In genomic region chr1:184986250-184986649, GRCh38 we compare ENCODE assay signal across 11 cellular contexts. TPM values are rescaled to one million over a fixed set of nuclear protein-coding genes. Genes with fewer than 3 reads are reported as not detected.
DNase-seq lines count a peak whose midpoint lies in the region; ATAC-seq and TF ChIP-seq lines count a peak whose summit lies in the region.
"Had no signal": no experiment of that assay in that cellular context is flagged by ENCODE, and none has a peak within 500 bp of the region (broad histone marks: within the 10 kb centered on the region; RNA-seq: fewer than 3 reads in every experiment).

No MANE protein-coding gene starts in this region.

- no peak overlapping the region for H3K4me3 Mint-ChIP-seq in naive thymus-derived CD8-positive, alpha-beta T cell
- no peak overlapping the region for H3K4me3 Mint-ChIP-seq in type B pancreatic cell
- H3K4me3 Mint-ChIP-seq: activated naive CD4-positive, alpha-beta T cell treated with anti-CD3 and anti-CD28 coated beads for 36 hours; stimulated activated effector memory CD8-positive, alpha-beta T cell treated with anti-CD3 and anti-CD28 coated beads, Interleukin-12 subunit alpha, Interleukin-12 subunit beta, amount 100 ng/mL, for 72 hours had no signal

- DNase-seq in NCI-H345 (lab: John Stamatoyannopoulos, UW), result peak; percentile 24
- no peak for DNase-seq in NCI-H345 treated with DMSO at 0.1 percent for 48 hours (lab: John Stamatoyannopoulos, UW; ENCODE audit: unreplicated experiment)
- peak; percentile 82 for DNase-seq in NCI-H526 treated with DMSO at 0.1 percent for 48 hours (lab: John Stamatoyannopoulos, UW)
- DNase-seq in dermis blood vessel endothelial cell, result peak; percentile 28
- DNase-seq in renal cortical epithelial cell (ENCODE audit: low read depth), result peak; percentile 63
- no peak for DNase-seq in naive thymus-derived CD8-positive, alpha-beta T cell
- DNase-seq in type B pancreatic cell (ENCODE audit: extremely low spot score, unreplicated experiment), result no peak
- DNase-seq: activated naive CD4-positive, alpha-beta T cell treated with anti-CD3 and anti-CD28 coated beads for 36 hours; NCI-H1436 treated with DMSO at 0.1 percent for 48 hours had no signal

- peaks cover 0 to 5% (median 1%) of the 10 kb centered on the region in 4 donors for H3K4me1 Mint-ChIP-seq in naive thymus-derived CD8-positive, alpha-beta T cell
- H3K4me1 Mint-ChIP-seq in type B pancreatic cell (ENCODE audit: unreplicated experiment), result no peaks in the 10 kb centered on the region
- H3K4me1 Mint-ChIP-seq: stimulated activated effector memory CD8-positive, alpha-beta T cell treated with anti-CD3 and anti-CD28 coated beads, Interleukin-12 subunit alpha, Interleukin-12 subunit beta, amount 100 ng/mL, for 72 hours had no signal

- H3K27me3 Mint-ChIP-seq in naive thymus-derived CD8-positive, alpha-beta T cell, result peaks cover 10 to 18% (median 14%) of the 10 kb centered on the region in 5 donors
- peaks cover 34% of the 10 kb centered on the region for H3K27me3 Mint-ChIP-seq in type B pancreatic cell

- H3K9me3 Mint-ChIP-seq in naive thymus-derived CD8-positive, alpha-beta T cell, result no peaks in the 10 kb centered on the region
- no peaks in the 10 kb centered on the region for H3K9me3 Mint-ChIP-seq in type B pancreatic cell
- H3K9me3 Mint-ChIP-seq: activated naive CD4-positive, alpha-beta T cell treated with anti-CD3 and anti-CD28 coated beads for 36 hours; stimulated activated effector memory CD8-positive, alpha-beta T cell treated with anti-CD3 and anti-CD28 coated beads, Interleukin-12 subunit alpha, Interleukin-12 subunit beta, amount 100 ng/mL, for 72 hours had no signal

- no peak for ATAC-seq in GM21825 (IDR thresholded peaks at IDR 0.05; ENCODE audit: unreplicated experiment)
- ATAC-seq in naive thymus-derived CD8-positive, alpha-beta T cell, result no peak
- ATAC-seq: stimulated activated effector memory CD8-positive, alpha-beta T cell treated with anti-CD3 and anti-CD28 coated beads, Interleukin-12 subunit alpha, Interleukin-12 subunit beta, amount 100 ng/mL, for 72 hours had no signal

- no peaks in the 10 kb centered on the region for H3K36me3 Mint-ChIP-seq in naive thymus-derived CD8-positive, alpha-beta T cell
- H3K36me3 Mint-ChIP-seq in type B pancreatic cell, result no peaks in the 10 kb centered on the region
- H3K36me3 Mint-ChIP-seq: stimulated activated effector memory CD8-positive, alpha-beta T cell treated with anti-CD3 and anti-CD28 coated beads, Interleukin-12 subunit alpha, Interleukin-12 subunit beta, amount 100 ng/mL, for 72 hours had no signal

- TF ChIP-seq CTCF in type B pancreatic cell (conservative IDR thresholded peaks at IDR 0.05), result no peak

- POLR2A ChIA-PET in naive thymus-derived CD8-positive, alpha-beta T cell (lab: Charles Lee), result no interaction called here

- peak overlapping the region in 1 of 10 donors; percentile 65 for H3K27ac Mint-ChIP-seq in naive thymus-derived CD8-positive, alpha-beta T cell
- no peak overlapping the region for H3K27ac Mint-ChIP-seq in type B pancreatic cell
- H3K27ac Mint-ChIP-seq: activated naive CD4-positive, alpha-beta T cell treated with anti-CD3 and anti-CD28 coated beads for 36 hours; stimulated activated effector memory CD8-positive, alpha-beta T cell treated with anti-CD3 and anti-CD28 coated beads, Interleukin-12 subunit alpha, Interleukin-12 subunit beta, amount 100 ng/mL, for 72 hours had no signal

RNA-seq across cellular contexts. Expression of gene NIBAN1, which starts 11.9 kb away (rescaled TPM):
- total RNA-seq in dermis blood vessel endothelial cell (9.6 and 43.1 TPM in 2 replicates), renal cortical epithelial cell (21.5 and 30.2 TPM in 2 replicates), type B pancreatic cell (ENCODE audit: low replicate concordance) (3.1 and 3.5 TPM in 2 replicates)
- total RNA-seq in naive thymus-derived CD8-positive, alpha-beta T cell, result 1 to 10 TPM; 1.4 to 1.6 TPM
- polyA plus RNA-seq in naive thymus-derived CD8-positive, alpha-beta T cell, result 10 to 100 TPM in 1 of 3 donors, 1 to 10 TPM in 1, under 1 TPM in 1; 0.59 to 13.9 (median 1.1) TPM

RNA-seq across cellular contexts. Expression of gene RNF2, which starts 59.1 kb away (rescaled TPM):
- total RNA-seq in dermis blood vessel endothelial cell (25.2 and 72.0 TPM in 2 replicates), renal cortical epithelial cell (31.3 and 80.4 TPM in 2 replicates), type B pancreatic cell (ENCODE audit: low replicate concordance) (17.6 and 31.0 TPM in 2 replicates)
- 10 to 100 TPM; 28.2 to 32.3 TPM for total RNA-seq in naive thymus-derived CD8-positive, alpha-beta T cell
- 10 to 100 TPM; 18.5 to 32.6 (median 22.3) TPM for polyA plus RNA-seq in naive thymus-derived CD8-positive, alpha-beta T cell

Comparison
In these comparisons a context has a peak if more than half of its experiments do, and no peak if none do; other contexts are left out.
1. DNase-seq: peak in NCI-H345 (single experiment), NCI-H526 treated with DMSO at 0.1 percent for 48 hours (single experiment), dermis blood vessel endothelial cell (single experiment) and renal cortical epithelial cell (single experiment); none in NCI-H345 treated with DMSO at 0.1 percent for 48 hours (single experiment), naive thymus-derived CD8-positive, alpha-beta T cell (0 of 10) and type B pancreatic cell (single experiment).